27 cellular contexts compared by ENCODE assay signal in the genomic region with DNA sequence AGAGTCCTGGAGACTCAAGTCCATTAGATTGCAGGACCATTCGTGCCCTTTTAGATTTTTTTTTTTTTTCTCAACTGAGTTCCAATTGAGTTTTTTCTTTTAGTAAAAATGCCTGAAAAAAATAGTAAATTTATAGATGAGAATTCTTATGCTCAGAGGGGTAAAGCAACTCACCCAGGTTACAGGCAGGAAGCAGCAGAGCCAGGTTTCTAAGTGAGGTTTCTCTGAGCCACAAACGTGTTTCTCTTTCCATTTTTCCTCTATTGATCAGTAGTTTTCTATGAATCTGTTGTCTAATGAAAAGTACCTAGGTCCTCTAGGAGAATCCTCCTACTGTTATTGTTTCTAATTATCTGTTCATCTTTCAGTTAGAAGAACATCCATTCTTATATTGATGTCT.
DNase-seq lines count a peak whose midpoint lies in the region; ATAC-seq, FAIRE-seq and TF ChIP-seq lines count a peak whose summit lies in the region.
"Had no signal": no experiment of that assay in that cellular context is flagged by ENCODE, and none has a peak within 500 bp of the region (broad histone marks: within the 10 kb centered on the region; RNA-seq: fewer than 3 reads in every experiment).

No MANE protein-coding gene starts in this region.

- no peak overlapping the region for H3K9ac ChIP-seq in GM12878 (ENCODE audit: control insufficient read depth, insufficient read depth, low read length)

- H3K27me3 ChIP-seq in GM12878 (replicated peaks in 1 of 2; ENCODE audit: control insufficient read depth in 2 of 2, insufficient read depth in 2 of 2, low read length in 1 of 2): no peaks in the 10 kb centered on the region
- H3K27me3 ChIP-seq: SJSA1 had no signal

- H3K4me1 Mint-ChIP-seq in activated naive CD8-positive, alpha-beta T cell treated with anti-CD3 and anti-CD28 coated beads, Interleukin-2, amount 10 ng/mL, durations not matched to agents 7 days and 5 days: peaks cover 31% of the 10 kb centered on the region
- H3K4me1 Mint-ChIP-seq in activated naive CD8-positive, alpha-beta T cell treated with anti-CD3 and anti-CD28 coated beads for 36 hours: peaks cover 12% of the 10 kb centered on the region

- 19% methylated on average over 2 of the region's 2 CpGs for WGBS in GM12878 (ENCODE audit: insufficient coverage, insufficient replicate concordance, low lambda C conversion rate, missing lambda C conversion rate)

- peak; percentile 79 for FAIRE-seq in GM19239 (lab: Jason Lieb, UNC)
- no peak for FAIRE-seq in GM12878 (lab: Jason Lieb, UNC)
- FAIRE-seq: A549, H54 had no signal

- H3K36me3 ChIP-seq in KOPT-K1 (ENCODE audit: insufficient read depth, low read length): no peaks in the 10 kb centered on the region
- no peaks in the 10 kb centered on the region for H3K36me3 ChIP-seq in GM12878 (ENCODE audit: control insufficient read depth in 2 of 2, insufficient read depth in 2 of 2, low read length in 1 of 2)
- H3K36me3 ChIP-seq: SJSA1 had no signal

- H3K4me3 ChIP-seq in GM12878: peak overlapping the region; percentile 23; the same call in 1 of the 2 replicates
- H3K4me3 ChIP-seq: A549, PC-9, SJSA1 had no signal

- H3K4me3 Mint-ChIP-seq in activated naive CD8-positive, alpha-beta T cell treated with anti-CD3 and anti-CD28 coated beads, Interleukin-2, amount 10 ng/mL, durations not matched to agents 7 days and 5 days: peak overlapping the region; percentile 50
- no peak overlapping the region for H3K4me3 Mint-ChIP-seq in activated naive CD8-positive, alpha-beta T cell treated with anti-CD3 and anti-CD28 coated beads for 36 hours
- H3K4me3 Mint-ChIP-seq: CD4-positive, alpha-beta memory T cell; IgD-negative memory B cell had no signal

- intact Hi-C loops in GM12878 (cut with micrococcal nuclease; ENCODE audit: unreplicated experiment): loop anchor here (10.0 kb wide), 1 partner anchor 214 kb away; a partner anchor contains a TSS

- BruUV-seq in GM12878 (replicated peaks; lab: Mats Ljungman, UMichigan): no TSS peak

- peak; percentile 54 for ATAC-seq in activated naive CD8-positive, alpha-beta T cell treated with anti-CD3 and anti-CD28 coated beads, Interleukin-2, amount 10 ng/mL, durations not matched to agents 7 days and 5 days (ENCODE audit: low read depth)
- peak; percentile 43 for ATAC-seq in GM12878
- no peak for ATAC-seq in left lobe of liver
- ATAC-seq: A549, Right ventricle myocardium inferior had no signal

- RAD21 ChIA-PET in GM12878 (lab: Charles Lee; ENCODE audit: unreplicated experiment): interaction anchor here (0.7 to 2.4 kb wide), 2 partner anchors 31 to 127 kb away, joined by 4 to 11 read pairs; no protein-coding TSS in a partner anchor

- no peaks in the 10 kb centered on the region for H4K20me1 ChIP-seq in GM12878 (ENCODE audit: control insufficient read depth, insufficient read depth)

- SMC1A ChIA-PET in GM12878 (lab: Charles Lee; ENCODE audit: uncharacterized antibody, unreplicated experiment): interaction anchor here (1.1 to 9.9 kb wide), 3 partner anchors 31 to 59 kb away, joined by 3 to 123 read pairs (median 4); no protein-coding TSS in a partner anchor

- peak overlapping the region; percentile 57; the same call in 1 of the 2 replicates for H2AFZ ChIP-seq in GM12878 (ENCODE audit: control insufficient read depth, low read depth, low read length)
- H2AFZ ChIP-seq: PC-9 had no signal

- POLR2A ChIA-PET in activated naive CD8-positive, alpha-beta T cell treated with anti-CD3 and anti-CD28 coated beads, Interleukin-2, amount 10 ng/mL, durations not matched to agents 7 days and 5 days (lab: Charles Lee): no interaction called here
- POLR2A ChIA-PET in GM12878 (lab: Charles Lee): interaction anchor here (0.6 kb wide), 1 partner anchor 128 kb away, joined by 3 read pairs; no protein-coding TSS in a partner anchor

- in situ Hi-C loops in GM12878 (cut with MboI): no loop called here

- no peak for TF ChIP-seq EP300 in GM12878 (IDR thresholded peaks at IDR 0.05; ENCODE audit: borderline replicate concordance in 1 of 2, control insufficient read depth in 1 of 2, low read depth in 2 of 2, low read length in 2 of 2)

- TF ChIP-seq CTCF in GM12878 (IDR thresholded peaks at IDR 0.05 in 2 of 3, conservative IDR thresholded peaks at IDR 0.05 in 1 of 3; ENCODE audit: control insufficient read depth in 2 of 3, extremely low read depth in 1 of 3, insufficient read depth in 1 of 3, low read depth in 3 of 3, low read length in 3 of 3): no peak

- no peaks in the 10 kb centered on the region for H3K9me3 Mint-ChIP-seq in activated naive CD8-positive, alpha-beta T cell treated with anti-CD3 and anti-CD28 coated beads, Interleukin-2, amount 10 ng/mL, durations not matched to agents 7 days and 5 days
- H3K9me3 Mint-ChIP-seq in activated naive CD8-positive, alpha-beta T cell treated with anti-CD3 and anti-CD28 coated beads for 36 hours: no peaks in the 10 kb centered on the region
- H3K9me3 Mint-ChIP-seq: CD4-positive, alpha-beta memory T cell; IgD-negative memory B cell had no signal

- peaks cover 22% of the 10 kb centered on the region for H3K4me1 ChIP-seq in GM12878 (ENCODE audit: control insufficient read depth, insufficient read depth, low read length)
- H3K4me1 ChIP-seq: SJSA1 had no signal

- H3K9me3 ChIP-seq in KOPT-K1 (ENCODE audit: insufficient read depth, low read length, poor library complexity, severe bottlenecking) (no peaks in the 10 kb centered on the region), GM12878 (replicated peaks; ENCODE audit: control insufficient read depth, insufficient read depth, low read length) (no peaks in the 10 kb centered on the region)
- H3K9me3 ChIP-seq: A549, SJSA1 had no signal

- no peak overlapping the region for H3K27ac Mint-ChIP-seq in activated naive CD8-positive, alpha-beta T cell treated with anti-CD3 and anti-CD28 coated beads, Interleukin-2, amount 10 ng/mL, durations not matched to agents 7 days and 5 days
- no peak overlapping the region for H3K27ac Mint-ChIP-seq in activated naive CD8-positive, alpha-beta T cell treated with anti-CD3 and anti-CD28 coated beads for 36 hours
- H3K27ac Mint-ChIP-seq: CD4-positive, alpha-beta memory T cell; IgD-negative memory B cell had no signal

- no peaks in the 10 kb centered on the region for H3K79me2 ChIP-seq in GM12878 (ENCODE audit: control insufficient read depth, insufficient read depth, low read length)

- no peaks in the 10 kb centered on the region for H3K27me3 Mint-ChIP-seq in activated naive CD8-positive, alpha-beta T cell treated with anti-CD3 and anti-CD28 coated beads, Interleukin-2, amount 10 ng/mL, durations not matched to agents 7 days and 5 days
- H3K27me3 Mint-ChIP-seq in activated naive CD8-positive, alpha-beta T cell treated with anti-CD3 and anti-CD28 coated beads for 36 hours: peaks cover 8% of the 10 kb centered on the region
- H3K27me3 Mint-ChIP-seq: CD4-positive, alpha-beta memory T cell; IgD-negative memory B cell had no signal

- CTCF ChIA-PET in GM12878 (lab: Yijun Ruan, JAX): no interaction called here

- DNase-seq in activated naive CD8-positive, alpha-beta T cell treated with anti-CD3 and anti-CD28 coated beads, Interleukin-2, amount 10 ng/mL, durations not matched to agents 7 days and 5 days: no peak
- no peak for DNase-seq in activated naive CD8-positive, alpha-beta T cell treated with anti-CD3 and anti-CD28 coated beads for 36 hours
- DNase-seq in GM19239 (ENCODE audit: insufficient read length, low spot score) (no peak), GM12878 (ENCODE audit: low read depth, low spot score) (no peak), NCI-H146 treated with DMSO at 0.1 percent for 48 hours (lab: John Stamatoyannopoulos, UW; ENCODE audit: unreplicated experiment) (no peak), GOT3 (lab: John Stamatoyannopoulos, UW) (no peak), left lobe of liver (ENCODE audit: low spot score) (no peak)
- DNase-seq: AML-193; C1 segment of cervical spinal cord; CD4-positive, alpha-beta memory T cell; COR-L47; DMS53; Karpas-422; NCI-H1105 treated with DMSO at 0.1 percent for 48 hours; NCI-H146; NCI-H2029; NCI-H446; NCI-H524 treated with DMSO at 0.1 percent for 48 hours; NCI-H774; NK-92 treated with Interleukin-12 subunit alpha and Interleukin-12 subunit beta, amount 100 ng/mL, for 24 hours; PC-9 had no signal

- no peak for TF ChIP-seq RAD21 in GM12878 (IDR thresholded peaks at IDR 0.05; ENCODE audit: insufficient read depth, low read depth, low read length)

- peak overlapping the region; percentile 62 for H3K4me2 ChIP-seq in GM12878 (ENCODE audit: control insufficient read depth, insufficient read depth)
- H3K4me2 ChIP-seq: A549, PC-9 had no signal

- no peak for TF ChIP-seq POLR2A in GM12878 (IDR thresholded peaks at IDR 0.05; ENCODE audit: low read depth, low read length)

- H3K27ac ChIP-seq in KOPT-K1 (ENCODE audit: low read depth, low read length, poor library complexity, severe bottlenecking) (peak overlapping the region; percentile 29), GM12878 (ENCODE audit: control insufficient read depth, insufficient read depth) (peak overlapping the region; percentile 67)
- H3K27ac ChIP-seq: A549, PC-9, SJSA1 had no signal

- H3K36me3 Mint-ChIP-seq in activated naive CD8-positive, alpha-beta T cell treated with anti-CD3 and anti-CD28 coated beads, Interleukin-2, amount 10 ng/mL, durations not matched to agents 7 days and 5 days: no peaks in the 10 kb centered on the region
- H3K36me3 Mint-ChIP-seq in activated naive CD8-positive, alpha-beta T cell treated with anti-CD3 and anti-CD28 coated beads for 36 hours: peaks cover 1% of the 10 kb centered on the region
- H3K36me3 Mint-ChIP-seq: CD4-positive, alpha-beta memory T cell; IgD-negative memory B cell had no signal

TF ChIP-seq in GM12878, 131 proteins besides CTCF, POLR2A, EP300 and RAD21:
- TF ChIP-seq POU2F2 (IDR thresholded peaks at IDR 0.05; ENCODE audit: borderline replicate concordance, low read depth, low read length) (no peak), SP1 (IDR thresholded peaks at IDR 0.05; ENCODE audit: low read depth, low read length) (no peak), RUNX3 (IDR thresholded peaks at IDR 0.05; ENCODE audit: low read length) (peak; percentile 36; the same call in 1 of the 2 replicates), EGR1 (IDR thresholded peaks at IDR 0.05; ENCODE audit: borderline replicate concordance in 1 of 2, low read depth in 2 of 2, low read length in 2 of 2) (no peak)
